15 cellular contexts compared by ENCODE assay signal in the genomic region with DNA sequence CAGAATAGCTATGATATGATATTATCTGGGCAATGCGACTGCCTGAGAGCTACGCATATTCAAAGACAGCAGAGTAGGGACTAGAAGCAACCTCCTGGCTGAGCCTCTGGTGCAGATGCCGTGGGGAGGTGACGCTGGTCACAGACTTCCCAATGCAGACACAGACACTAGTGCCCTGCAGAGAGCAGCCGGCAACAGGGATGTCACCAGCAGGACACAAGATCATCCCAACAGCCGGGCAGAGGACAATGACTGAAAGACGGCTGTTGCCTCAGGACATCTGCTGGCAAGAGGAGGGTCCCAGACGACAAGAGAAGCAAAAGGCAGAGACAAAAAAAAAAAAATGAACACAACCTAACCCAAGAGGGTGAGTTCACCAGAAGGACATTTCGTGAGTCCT.
DNase-seq lines count a peak whose midpoint lies in the region; ATAC-seq and TF ChIP-seq lines count a peak whose summit lies in the region.
"Had no signal": no experiment of that assay in that cellular context is flagged by ENCODE, and none has a peak within 500 bp of the region (broad histone marks: within the 10 kb centered on the region; RNA-seq: fewer than 3 reads in every experiment).

No MANE protein-coding gene starts in this region.

- H4K8ac ChIP-seq in mesendoderm (ENCODE audit: low read depth, low read length): no peak overlapping the region

- no peak overlapping the region for H3K23ac ChIP-seq in mesendoderm (ENCODE audit: low read length)

- no peak overlapping the region for H2BK5ac ChIP-seq in mesendoderm (ENCODE audit: low read length)

- H2BK120ac ChIP-seq in mesendoderm (ENCODE audit: low read depth, low read length): no peak overlapping the region

- H3K18ac ChIP-seq in mesendoderm (ENCODE audit: low read length): no peak overlapping the region

- no peak overlapping the region for H4K5ac ChIP-seq in mesendoderm (ENCODE audit: low read length)

- in situ Hi-C loops in G401 (cut with HindIII; ENCODE audit: low sequenced_read_pairs): no loop called here

- TF ChIP-seq CTCF in endodermal cell (conservative IDR thresholded peaks at IDR 0.05): no peak

- H3K4me3 ChIP-seq in endodermal cell (ENCODE audit: low read length) (no peak overlapping the region), mesendoderm (ENCODE audit: low read length) (no peak overlapping the region)

- no peaks in the 10 kb centered on the region for H3K79me1 ChIP-seq in mesendoderm (ENCODE audit: low read length)

- H3K9me3 Mint-ChIP-seq in endodermal cell: no peaks in the 10 kb centered on the region

- H3K4me3 Mint-ChIP-seq in endodermal cell: no peak overlapping the region
- H3K4me3 Mint-ChIP-seq: CD4-positive, CD25-positive, alpha-beta regulatory T cell; CD8-positive, alpha-beta memory T cell; IgD-negative memory B cell had no signal

- H3K36me3 Mint-ChIP-seq in endodermal cell (ENCODE audit: low read depth): no peaks in the 10 kb centered on the region
- H3K36me3 Mint-ChIP-seq: CD4-positive, CD25-positive, alpha-beta regulatory T cell; CD8-positive, alpha-beta memory T cell; IgD-negative memory B cell had no signal

- DNase-seq in G401 (ENCODE audit: low spot score) (peak; percentile 40), endodermal cell (no peak), mesendoderm (peak; percentile 16), Right ventricle myocardium inferior (ENCODE audit: missing footprints) (no peak), foreskin melanocyte (no peak), DMS 273 treated with DMSO at 0.1 percent for 48 hours (lab: John Stamatoyannopoulos, UW) (no peak)
- DNase-seq: BE2C; CD4-positive, CD25-positive, alpha-beta regulatory T cell; CD8-positive, alpha-beta memory T cell; COR-L47; GF-D8; HCEC 1CT; KBM-7 had no signal

- no peak for ATAC-seq in Right ventricle myocardium inferior
- ATAC-seq: HepG2 had no signal

- H3K4me1 Mint-ChIP-seq in endodermal cell: peaks cover 6% of the 10 kb centered on the region
- H3K4me1 Mint-ChIP-seq: CD4-positive, CD25-positive, alpha-beta regulatory T cell; CD8-positive, alpha-beta memory T cell; IgD-negative memory B cell had no signal

- H3K27ac ChIP-seq in endodermal cell (ENCODE audit: low read depth, low read length) (no peak overlapping the region), mesendoderm (ENCODE audit: low read depth, low read length) (no peak overlapping the region)

- H3K9ac ChIP-seq in endodermal cell (ENCODE audit: extremely low read depth, low read length, poor library complexity, severe bottlenecking): no peak overlapping the region
- H3K9ac ChIP-seq in mesendoderm (ENCODE audit: low read length): no peak overlapping the region

- H2BK15ac ChIP-seq in mesendoderm (replicated peaks; ENCODE audit: low read depth): no peak overlapping the region

- H3K4me1 ChIP-seq in endodermal cell (ENCODE audit: control insufficient read depth, insufficient read depth, low read length): no peaks in the 10 kb centered on the region
- no peaks in the 10 kb centered on the region for H3K4me1 ChIP-seq in mesendoderm (ENCODE audit: control insufficient read depth, low read depth, low read length)
- H3K4me1 ChIP-seq: BE2C had no signal

- H3K27me3 ChIP-seq in endodermal cell (ENCODE audit: control insufficient read depth, insufficient read depth, low read length, poor library complexity, severe bottlenecking): no peaks in the 10 kb centered on the region
- H3K27me3 ChIP-seq in mesendoderm (ENCODE audit: insufficient read depth, low read length, poor library complexity): no peaks in the 10 kb centered on the region
- H3K27me3 ChIP-seq: BE2C had no signal

- H2AK5ac ChIP-seq in mesendoderm (ENCODE audit: low read length): no peak overlapping the region

- 87% methylated on average over 6 to 9 of the region's 9 CpGs for WGBS in endodermal cell (ENCODE audit: insufficient coverage in 1 of 2, insufficient read length in 1 of 2), 2 experiments
- WGBS in mesendoderm (ENCODE audit: extremely low coverage, insufficient coverage, low lambda C conversion rate): no CpG with 5 or more reads among the region's 9 CpGs

- H3K4me2 ChIP-seq in mesendoderm (ENCODE audit: low read length): no peak overlapping the region

- no peaks in the 10 kb centered on the region for H3K9me3 ChIP-seq in endodermal cell (ENCODE audit: control insufficient read depth, low read length)
- H3K9me3 ChIP-seq: BE2C had no signal

- no peak overlapping the region for H3K56ac ChIP-seq in mesendoderm (ENCODE audit: low read length)

- H3K27ac Mint-ChIP-seq in endodermal cell: peak overlapping the region; percentile 13
- H3K27ac Mint-ChIP-seq: CD4-positive, CD25-positive, alpha-beta regulatory T cell; CD8-positive, alpha-beta memory T cell; IgD-negative memory B cell had no signal

- intact Hi-C loops in Right ventricle myocardium inferior (cut with DNase I): no loop called here

- no peak overlapping the region for H3K4ac ChIP-seq in mesendoderm (ENCODE audit: low read depth, low read length)

- no peaks in the 10 kb centered on the region for H3K36me3 ChIP-seq in endodermal cell (ENCODE audit: control insufficient read depth, insufficient read depth, low read length)
- H3K36me3 ChIP-seq in mesendoderm (ENCODE audit: control insufficient read depth, insufficient read depth, low read length): no peaks in the 10 kb centered on the region
- H3K36me3 ChIP-seq: BE2C had no signal

- H3K79me2 ChIP-seq in mesendoderm (ENCODE audit: control insufficient read depth, insufficient read depth, low read length): no peaks in the 10 kb centered on the region

- H3K27me3 Mint-ChIP-seq in endodermal cell (ENCODE audit: insufficient read depth): peaks cover 1% of the 10 kb centered on the region
- H3K27me3 Mint-ChIP-seq: CD4-positive, CD25-positive, alpha-beta regulatory T cell; IgD-negative memory B cell had no signal

Comparison
In these comparisons a context has a peak if more than half of its experiments do, and no peak if none do; other contexts are left out.
1. DNase-seq: peak in G401 (single experiment) and mesendoderm (single experiment); none in endodermal cell (single experiment), Right ventricle myocardium inferior (single experiment), foreskin melanocyte (single experiment) and DMS 273 treated with DMSO at 0.1 percent for 48 hours (single experiment).